Comparison of ENCODE assay signal across 5 cellular contexts in genomic region chr2:66243809-66244208, GRCh38.
A peak's percentile ranks its signal among the peaks of the same experiment; 100 is the strongest.
DNase-seq lines count a peak whose midpoint lies in the region; ATAC-seq and TF ChIP-seq lines count a peak whose summit lies in the region.
"Not testable (repeated sequence)": the region's sequence is repeated elsewhere in the genome, so short reads cannot be mapped to it uniquely, and the experiment has no call there.

No MANE protein-coding gene starts in this region.

- intact Hi-C loops in MCF 10A (cut with micrococcal nuclease), result not testable (repeated sequence)

- not testable (repeated sequence) for H3F3A ChIP-seq in GM23338 (replicated peaks; ENCODE audit: low read depth)

- peaks cover 41% of the 10 kb centered on the region for H3K36me3 Mint-ChIP-seq in GM23338 (ENCODE audit: low read depth)
- not testable (repeated sequence) for H3K36me3 Mint-ChIP-seq in MCF 10A (ENCODE audit: insufficient read depth, unreplicated experiment); endodermal cell (ENCODE audit: low read depth)

- H4K20me1 ChIP-seq in GM23338 (replicated peaks; ENCODE audit: insufficient read depth), result not testable (repeated sequence)

- H3K27ac Mint-ChIP-seq in GM23338, result peak overlapping the region; percentile 85
- peak overlapping the region; percentile 79 for H3K27ac Mint-ChIP-seq in MCF 10A (ENCODE audit: low read depth, unreplicated experiment)
- peak overlapping the region; percentile 96 for H3K27ac Mint-ChIP-seq in endodermal cell

- not testable (repeated sequence) for BruUV-seq in MCF 10A (replicated peaks; lab: Mats Ljungman, UMichigan)

- not testable (repeated sequence) for H2AFZ ChIP-seq in GM23338

- 82 to 91% methylated on average over 4 to 5 of the region's 5 CpGs for WGBS in endodermal cell (ENCODE audit: insufficient coverage in 1 of 2, insufficient read length in 1 of 2), 2 experiments

- H3K4me3 ChIP-seq in GM23338 (peak overlapping the region; percentile 78), HUES6 (ENCODE audit: low read depth, low read length) (peak overlapping the region; percentile 64)
- not testable (repeated sequence) for H3K4me3 ChIP-seq in endodermal cell (ENCODE audit: low read length)

- H3K4me2 ChIP-seq in GM23338, result not testable (repeated sequence)

- H3K9me3 Mint-ChIP-seq in GM23338; MCF 10A (ENCODE audit: unreplicated experiment); endodermal cell: not testable (repeated sequence)

- peaks cover 25% of the 10 kb centered on the region for H3K27me3 Mint-ChIP-seq in GM23338 (ENCODE audit: insufficient read depth, low read depth, poor library complexity)
- not testable (repeated sequence) for H3K27me3 Mint-ChIP-seq in MCF 10A (ENCODE audit: insufficient read depth, unreplicated experiment); endodermal cell (ENCODE audit: insufficient read depth)

- not testable (repeated sequence) for H3K27me3 ChIP-seq in GM23338 (ENCODE audit: insufficient read depth); HUES6 (ENCODE audit: control insufficient read depth, insufficient read depth, low read length); endodermal cell (ENCODE audit: control insufficient read depth, insufficient read depth, low read length, poor library complexity, severe bottlenecking)

- H3K4me1 Mint-ChIP-seq in GM23338, result peaks cover 69% of the 10 kb centered on the region
- H3K4me1 Mint-ChIP-seq in MCF 10A (ENCODE audit: insufficient read depth, unreplicated experiment), result peaks cover 19% of the 10 kb centered on the region
- peaks cover 67% of the 10 kb centered on the region for H3K4me1 Mint-ChIP-seq in endodermal cell

- not testable (repeated sequence) for H3K9me3 ChIP-seq in HUES6 (ENCODE audit: control insufficient read depth, insufficient read depth, low read depth, low read length); endodermal cell (ENCODE audit: control insufficient read depth, low read length)

- POLR2A ChIA-PET in MCF 10A (lab: Yijun Ruan, JAX), result not testable (repeated sequence)

- DNase-seq in ELF-1 (ENCODE audit: low read depth, low spot score), result peak; percentile 29
- DNase-seq in GM23338 (ENCODE audit: low spot score); MCF 10A (ENCODE audit: unreplicated experiment): not testable (repeated sequence)
- DNase-seq in endodermal cell, result peak; percentile 71

- H3K4me1 ChIP-seq in GM23338 (ENCODE audit: insufficient read depth) (peaks cover 49% of the 10 kb centered on the region), HUES6 (ENCODE audit: control insufficient read depth, insufficient read depth, low read length) (peaks cover 23% of the 10 kb centered on the region)
- not testable (repeated sequence) for H3K4me1 ChIP-seq in endodermal cell (ENCODE audit: control insufficient read depth, insufficient read depth, low read length)

- not testable (repeated sequence) for H3K36me3 ChIP-seq in GM23338 (ENCODE audit: insufficient read depth); HUES6 (ENCODE audit: control insufficient read depth, insufficient read depth, low read length); endodermal cell (ENCODE audit: control insufficient read depth, insufficient read depth, low read length)

- H3K9me2 ChIP-seq in GM23338 (ENCODE audit: insufficient read depth), result not testable (repeated sequence)

- H3K4me3 Mint-ChIP-seq in GM23338 (peak overlapping the region; percentile 74), endodermal cell (peak overlapping the region; percentile 70)
- H3K4me3 Mint-ChIP-seq in MCF 10A (ENCODE audit: unreplicated experiment), result not testable (repeated sequence)

- H3K27ac ChIP-seq in GM23338 (ENCODE audit: low read depth), result peak overlapping the region; percentile 64
- H3K27ac ChIP-seq in HUES6 (ENCODE audit: low read depth, low read length); endodermal cell (ENCODE audit: low read depth, low read length): not testable (repeated sequence)

- TF ChIP-seq CTCF in GM23338 (conservative IDR thresholded peaks at IDR 0.05; ENCODE audit: low read depth in 2 of 2); MCF 10A (IDR thresholded peaks at IDR 0.05; ENCODE audit: unreplicated experiment); endodermal cell (conservative IDR thresholded peaks at IDR 0.05): not testable (repeated sequence)

- H3K79me2 ChIP-seq in GM23338 (replicated peaks; ENCODE audit: insufficient read depth), result peaks cover 40% of the 10 kb centered on the region

- not testable (repeated sequence) for ATAC-seq in GM23338

- CTCF ChIA-PET in MCF 10A (lab: Yijun Ruan, JAX), result not testable (repeated sequence)

- H3K9ac ChIP-seq in HUES6 (ENCODE audit: low read length), result peak overlapping the region; percentile 90
- H3K9ac ChIP-seq in endodermal cell (ENCODE audit: extremely low read depth, low read length, poor library complexity, severe bottlenecking), result not testable (repeated sequence)
